Comparison of ENCODE assay signal across 1 cellular context in the genomic region with DNA sequence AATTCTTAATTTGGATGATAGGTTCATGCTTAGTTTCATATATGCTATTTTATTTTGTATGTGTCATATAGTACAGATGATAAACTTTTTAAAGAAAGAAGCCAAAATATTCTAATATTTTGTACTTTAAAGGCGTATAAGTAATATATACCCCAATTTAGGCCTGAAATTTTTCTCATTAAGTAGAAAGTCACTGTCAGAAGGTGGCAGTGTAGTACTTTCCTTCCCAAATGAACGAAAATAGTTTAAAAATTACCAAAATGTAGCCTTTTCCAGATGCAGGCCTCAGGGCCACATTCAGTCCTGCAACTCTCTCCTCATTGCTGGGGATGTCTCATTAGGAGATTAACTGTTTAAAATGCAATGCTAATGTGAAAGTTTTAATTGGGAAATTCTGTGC.
TF ChIP-seq lines count a peak whose summit lies in the region.

No MANE protein-coding gene starts in this region.

TF ChIP-seq in GM23338, 12 proteins besides CTCF, POLR2A, EP300 and RAD21 (continued from another document):
- TF ChIP-seq, protein P1, sequence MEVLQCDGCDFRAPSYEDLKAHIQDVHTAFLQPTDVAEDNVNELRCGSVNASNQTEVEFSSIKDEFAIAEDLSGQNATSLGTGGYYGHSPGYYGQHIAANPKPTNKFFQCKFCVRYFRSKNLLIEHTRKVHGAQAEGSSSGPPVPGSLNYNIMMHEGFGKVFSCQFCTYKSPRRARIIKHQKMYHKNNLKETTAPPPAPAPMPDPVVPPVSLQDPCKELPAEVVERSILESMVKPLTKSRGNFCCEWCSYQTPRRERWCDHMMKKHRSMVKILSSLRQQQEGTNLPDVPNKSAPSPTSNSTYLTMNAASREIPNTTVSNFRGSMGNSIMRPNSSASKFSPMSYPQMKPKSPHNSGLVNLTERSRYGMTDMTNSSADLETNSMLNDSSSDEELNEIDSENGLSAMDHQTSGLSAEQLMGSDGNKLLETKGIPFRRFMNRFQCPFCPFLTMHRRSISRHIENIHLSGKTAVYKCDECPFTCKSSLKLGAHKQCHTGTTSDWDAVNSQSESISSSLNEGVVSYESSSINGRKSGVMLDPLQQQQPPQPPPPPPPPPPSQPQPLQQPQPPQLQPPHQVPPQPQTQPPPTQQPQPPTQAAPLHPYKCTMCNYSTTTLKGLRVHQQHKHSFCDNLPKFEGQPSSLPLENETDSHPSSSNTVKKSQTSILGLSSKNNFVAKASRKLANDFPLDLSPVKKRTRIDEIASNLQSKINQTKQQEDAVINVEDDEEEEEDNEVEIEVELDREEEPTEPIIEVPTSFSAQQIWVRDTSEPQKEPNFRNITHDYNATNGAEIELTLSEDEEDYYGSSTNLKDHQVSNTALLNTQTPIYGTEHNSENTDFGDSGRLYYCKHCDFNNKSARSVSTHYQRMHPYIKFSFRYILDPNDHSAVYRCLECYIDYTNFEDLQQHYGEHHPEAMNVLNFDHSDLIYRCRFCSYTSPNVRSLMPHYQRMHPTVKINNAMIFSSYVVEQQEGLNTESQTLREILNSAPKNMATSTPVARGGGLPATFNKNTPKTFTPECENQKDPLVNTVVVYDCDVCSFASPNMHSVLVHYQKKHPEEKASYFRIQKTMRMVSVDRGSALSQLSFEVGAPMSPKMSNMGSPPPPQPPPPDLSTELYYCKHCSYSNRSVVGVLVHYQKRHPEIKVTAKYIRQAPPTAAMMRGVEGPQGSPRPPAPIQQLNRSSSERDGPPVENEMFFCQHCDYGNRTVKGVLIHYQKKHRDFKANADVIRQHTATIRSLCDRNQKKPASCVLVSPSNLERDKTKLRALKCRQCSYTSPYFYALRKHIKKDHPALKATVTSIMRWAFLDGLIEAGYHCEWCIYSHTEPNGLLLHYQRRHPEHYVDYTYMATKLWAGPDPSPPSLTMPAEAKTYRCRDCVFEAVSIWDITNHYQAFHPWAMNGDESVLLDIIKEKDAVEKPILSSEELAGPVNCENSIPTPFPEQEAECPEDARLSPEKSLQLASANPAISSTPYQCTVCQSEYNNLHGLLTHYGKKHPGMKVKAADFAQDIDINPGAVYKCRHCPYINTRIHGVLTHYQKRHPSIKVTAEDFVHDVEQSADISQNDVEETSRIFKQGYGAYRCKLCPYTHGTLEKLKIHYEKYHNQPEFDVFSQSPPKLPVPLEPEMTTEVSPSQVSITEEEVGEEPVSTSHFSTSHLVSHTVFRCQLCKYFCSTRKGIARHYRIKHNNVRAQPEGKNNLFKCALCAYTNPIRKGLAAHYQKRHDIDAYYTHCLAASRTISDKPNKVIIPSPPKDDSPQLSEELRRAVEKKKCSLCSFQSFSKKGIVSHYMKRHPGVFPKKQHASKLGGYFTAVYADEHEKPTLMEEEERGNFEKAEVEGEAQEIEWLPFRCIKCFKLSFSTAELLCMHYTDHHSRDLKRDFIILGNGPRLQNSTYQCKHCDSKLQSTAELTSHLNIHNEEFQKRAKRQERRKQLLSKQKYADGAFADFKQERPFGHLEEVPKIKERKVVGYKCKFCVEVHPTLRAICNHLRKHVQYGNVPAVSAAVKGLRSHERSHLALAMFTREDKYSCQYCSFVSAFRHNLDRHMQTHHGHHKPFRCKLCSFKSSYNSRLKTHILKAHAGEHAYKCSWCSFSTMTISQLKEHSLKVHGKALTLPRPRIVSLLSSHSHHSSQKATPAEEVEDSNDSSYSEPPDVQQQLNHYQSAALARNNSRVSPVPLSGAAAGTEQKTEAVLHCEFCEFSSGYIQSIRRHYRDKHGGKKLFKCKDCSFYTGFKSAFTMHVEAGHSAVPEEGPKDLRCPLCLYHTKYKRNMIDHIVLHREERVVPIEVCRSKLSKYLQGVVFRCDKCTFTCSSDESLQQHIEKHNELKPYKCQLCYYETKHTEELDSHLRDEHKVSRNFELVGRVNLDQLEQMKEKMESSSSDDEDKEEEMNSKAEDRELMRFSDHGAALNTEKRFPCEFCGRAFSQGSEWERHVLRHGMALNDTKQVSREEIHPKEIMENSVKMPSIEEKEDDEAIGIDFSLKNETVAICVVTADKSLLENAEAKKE (CRISPR knock-in tag; IDR thresholded peaks at IDR 0.05): no peak
- TF ChIP-seq CREB1 (CRISPR knock-in tag; IDR thresholded peaks at IDR 0.05; ENCODE audit: low read depth): no peak
- TF ChIP-seq EZH2phosphoT487 (IDR thresholded peaks at IDR 0.05; ENCODE audit: unreplicated experiment): no peak
- TF ChIP-seq NANOG (IDR thresholded peaks at IDR 0.05; ENCODE audit: borderline replicate concordance): no peak
TF ChIP-seq in GM23338: peak in this region for 0.
